ENCODE assay signal across 8 cellular contexts in the genomic region with DNA sequence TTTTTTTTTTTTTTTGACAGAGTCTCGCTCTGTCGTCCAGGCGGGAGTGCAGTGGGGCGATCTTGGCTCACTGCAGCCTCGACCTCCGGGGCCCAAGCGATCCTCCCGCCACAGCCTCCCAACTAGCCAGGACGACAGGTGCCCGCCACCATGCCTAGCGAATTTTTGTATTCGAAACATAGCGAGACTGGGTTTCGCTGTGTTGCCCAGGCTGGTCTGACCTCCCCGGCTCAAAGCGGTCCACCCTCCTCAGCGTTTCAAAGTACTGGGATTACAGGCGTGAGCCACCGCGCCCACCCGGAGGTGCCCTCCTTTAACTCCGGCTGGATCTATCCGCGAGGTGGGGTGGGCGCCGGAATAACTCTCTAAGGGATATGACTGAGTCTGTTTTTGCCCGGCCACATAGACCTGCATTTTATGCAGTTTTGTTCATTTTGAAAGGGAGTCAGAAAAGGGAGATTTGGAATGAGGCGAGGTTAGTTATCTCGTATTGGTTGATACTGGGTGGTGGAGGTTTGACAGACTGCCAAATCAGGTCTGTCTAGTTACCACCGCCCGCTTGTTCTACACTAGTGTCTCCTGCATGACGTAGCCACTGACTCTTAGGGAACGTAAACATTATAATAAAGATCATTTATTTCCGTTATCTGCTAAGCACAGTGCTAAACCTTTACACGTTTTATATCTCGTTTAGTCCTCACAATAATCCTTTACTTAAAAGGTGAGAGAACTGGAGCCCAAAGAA. TPM values are rescaled to one million over a fixed set of nuclear protein-coding genes. Genes with fewer than 3 reads are reported as not detected.
DNase-seq lines count a peak whose midpoint lies in the region; ATAC-seq and TF ChIP-seq lines count a peak whose summit lies in the region.

No MANE protein-coding gene starts in this region.

- ATAC-seq in Panc1 (peak; percentile 25; the same call in 1 of the 2 replicates), HG02588 (IDR thresholded peaks at IDR 0.05; ENCODE audit: unreplicated experiment) (no peak)

- H3K36me3 ChIP-seq in GM06990 (ENCODE audit: control insufficient read depth, insufficient read depth, low read length) (peaks cover 2% of the 10 kb centered on the region; the same call in 1 of the 2 replicates), Panc1 (ENCODE audit: control insufficient read depth, insufficient read depth, low read length) (peaks cover 11% of the 10 kb centered on the region), esophagus squamous epithelium (peaks cover 0 to 21% (median 7%) of the 10 kb centered on the region in 3 donors), rectal smooth muscle tissue (ENCODE audit: control insufficient read depth, insufficient read depth, low read length) (no peaks in the 10 kb centered on the region), prostate gland (no peaks in the 10 kb centered on the region)

- WGBS in esophagus squamous epithelium, 2 donors = 60 to 85% methylated on average over 12 to 13 of the region's 36 CpGs
- 76% methylated on average over 36 of the region's 36 CpGs for whole genome bisulfite sequencing in prostate gland

- intact Hi-C loops in Panc1 (cut with micrococcal nuclease; ENCODE audit: unreplicated experiment) (no loop called here), esophagus squamous epithelium (cut with DNase I) (no loop called here), prostate gland (cut with DNase I) (no loop called here)

- in situ Hi-C loops in Panc1 (cut with HindIII; ENCODE audit: low pct_unique_long_range_greater_than_20kb, low sequenced_read_pairs) = no loop called here

- H3K27ac ChIP-seq in Panc1 (ENCODE audit: low read length) (peak overlapping the region; percentile 99), esophagus squamous epithelium (peak overlapping the region in 2 of 4 donors; percentile 97), rectal smooth muscle tissue (ENCODE audit: low read depth, low read length) (no peak overlapping the region), prostate gland (peak overlapping the region in 1 of 2 donors; percentile 95)

- H3K9me3 ChIP-seq in Panc1 (ENCODE audit: control insufficient read depth, insufficient read depth, low read depth, low read length) (no peaks in the 10 kb centered on the region), esophagus squamous epithelium (no peaks in the 10 kb centered on the region), prostate gland (no peaks in the 10 kb centered on the region)

- H3K27me3 ChIP-seq in GM06990 (replicated peaks; ENCODE audit: control insufficient read depth, insufficient read depth, low read length) (no peaks in the 10 kb centered on the region), Panc1 (ENCODE audit: control insufficient read depth, insufficient read depth, low read length) (no peaks in the 10 kb centered on the region), esophagus squamous epithelium (no peaks in the 10 kb centered on the region), rectal smooth muscle tissue (ENCODE audit: control insufficient read depth, insufficient read depth, low read length) (no peaks in the 10 kb centered on the region), prostate gland (replicated peaks; ENCODE audit: insufficient read depth) (no peaks in the 10 kb centered on the region)

- TF ChIP-seq POLR2A in esophagus squamous epithelium (IDR thresholded peaks at IDR 0.05) (no peak), prostate gland (IDR thresholded peaks at IDR 0.05) (no peak)

- CTCF ChIA-PET in Panc1 (lab: Charles Lee) = no interaction called here

- POLR2A ChIA-PET in Panc1 (lab: Charles Lee) = interaction anchor here (0.6 kb wide), 1 partner anchor 119 kb away, joined by 3 read pairs; no protein-coding TSS in a partner anchor

- peak overlapping the region; percentile 95 for H3K4me3 ChIP-seq in GM06990 (replicated peaks; ENCODE audit: low read depth, low read length)
- peak overlapping the region; percentile 94 to 100 for H3K4me3 ChIP-seq in Panc1 (ENCODE audit: low read depth in 2 of 2, low read length in 2 of 2)
- peak overlapping the region; percentile 62 to 91 (median 88) for H3K4me3 ChIP-seq in esophagus squamous epithelium
- peak overlapping the region; percentile 97 for H3K4me3 ChIP-seq in rectal smooth muscle tissue (ENCODE audit: low read length)
- H3K4me3 ChIP-seq in prostate gland = peak overlapping the region in 1 of 2 donors; percentile 66

- no peak overlapping the region for H3K9ac ChIP-seq in rectal smooth muscle tissue (ENCODE audit: low read length)

- no TSS peak for BruUV-seq in Panc1 (replicated peaks; lab: Mats Ljungman, UMichigan)

- DNase-seq in GM06990 (ENCODE audit: extremely low read depth, insufficient read length) = peak; percentile 33
- DNase-seq in Panc1 (ENCODE audit: low read depth, low spot score) = no peak
- no peak for DNase-seq in esophagus squamous epithelium (lab: John Stamatoyannopoulos, UW)
- DNase-seq in stimulated activated CD4-positive, alpha-beta T cell treated with anti-CD3 and anti-CD28 coated beads, Interleukin-4, amount 100 ng/mL, for 1 hour = no peak
- no peak for DNase-seq in prostate gland (ENCODE audit: low spot score)
- DNase-seq in germinal center (ENCODE audit: low spot score) = no peak

- H3K4me1 ChIP-seq in Panc1 (ENCODE audit: control insufficient read depth, insufficient read depth, low read length) = peaks cover 8% of the 10 kb centered on the region
- H3K4me1 ChIP-seq in esophagus squamous epithelium = peaks cover 8 to 30% (median 16%) of the 10 kb centered on the region in 3 donors
- H3K4me1 ChIP-seq in rectal smooth muscle tissue (ENCODE audit: control insufficient read depth, insufficient read depth, low read length) = peaks cover 5% of the 10 kb centered on the region
- no peaks in the 10 kb centered on the region for H3K4me1 ChIP-seq in prostate gland (replicated peaks)

- no peak for TF ChIP-seq CTCF in GM06990 (IDR thresholded peaks at IDR 0.05; ENCODE audit: insufficient read depth, low read length, poor library complexity, severe bottlenecking)
- TF ChIP-seq CTCF in Panc1 (IDR thresholded peaks at IDR 0.05) = no peak
- TF ChIP-seq CTCF in esophagus squamous epithelium (IDR thresholded peaks at IDR 0.05) = no peak
- TF ChIP-seq CTCF in prostate gland (IDR thresholded peaks at IDR 0.05) = no peak

RNA-seq across cellular contexts. Expression of a gene that starts 0.9 kb away (rescaled TPM):
- total RNA-seq in Panc1 (2021; ENCODE audit: unreplicated experiment) (239 TPM), esophagus squamous epithelium (100 to 1,000 TPM in 2 of 4 donors, 10 to 100 TPM in 2; 59.3 to 126 (median 95.5) TPM), prostate gland (10 to 100 TPM; 77.6 to 89.6 TPM)
- polyA plus RNA-seq in Panc1 (2012; ENCODE audit: insufficient read length) = 141 TPM

RNA-seq across cellular contexts. Expression of a gene that starts 16.1 kb away (rescaled TPM):
- total RNA-seq in Panc1 (2021; ENCODE audit: unreplicated experiment) = 40.3 TPM
- polyA plus RNA-seq in Panc1 (2012; ENCODE audit: insufficient read length) = 65.0 TPM
- total RNA-seq in esophagus squamous epithelium = 10 to 100 TPM; 38.0 to 44.3 (median 40.5) TPM
- 10 to 100 TPM; 41.9 to 63.9 TPM for total RNA-seq in prostate gland

RNA-seq across cellular contexts. Expression of a gene that starts 35.5 kb away (rescaled TPM):
- 10.1 TPM for total RNA-seq in Panc1 (2021; ENCODE audit: unreplicated experiment)
- polyA plus RNA-seq in Panc1 (2012; ENCODE audit: insufficient read length) = 4.5 TPM
- total RNA-seq in esophagus squamous epithelium = 1 to 10 TPM in 2 of 4 donors, under 1 TPM in 2; 0.76 to 2.7 (median 1.1) TPM
- 1 to 10 TPM; 1.8 to 5.0 TPM for total RNA-seq in prostate gland
